Comparison of ENCODE assay signal across 9 cellular contexts in the genomic region with DNA sequence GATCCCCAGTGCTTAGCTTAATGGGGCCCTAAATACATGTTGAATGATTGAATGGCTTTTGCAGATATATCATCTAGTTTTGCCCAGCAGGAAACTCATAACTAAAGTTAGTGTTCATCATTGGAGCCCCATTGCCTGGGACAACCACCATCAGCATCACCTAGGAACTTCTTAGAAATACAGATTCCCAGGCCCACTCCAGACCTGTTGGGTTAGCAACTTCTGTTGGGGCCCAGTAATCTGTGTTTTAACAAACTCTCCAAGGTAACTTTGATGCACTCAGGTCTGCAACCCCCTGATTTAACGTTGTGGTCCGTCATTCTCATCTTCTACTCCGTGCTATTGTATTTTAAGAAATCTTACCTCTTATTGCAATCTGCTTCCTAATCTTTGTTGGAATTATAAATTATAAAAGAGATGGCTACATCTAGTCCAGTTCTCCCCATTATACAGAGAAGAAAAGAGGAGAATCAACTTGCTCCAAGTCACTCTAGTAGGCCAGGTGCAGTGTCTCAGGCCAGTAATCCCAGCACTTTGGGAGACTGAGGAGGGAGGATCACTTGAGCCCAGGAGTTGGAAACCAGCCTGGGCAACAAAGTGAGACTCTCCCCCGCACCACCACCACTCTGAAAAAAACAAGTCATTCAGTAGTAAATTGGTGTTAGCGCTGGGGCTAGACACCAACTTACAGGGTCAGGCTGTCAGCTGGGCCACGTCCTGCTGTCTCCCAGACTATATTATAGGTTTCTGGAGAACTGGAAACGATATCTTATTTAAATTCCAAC. TPM values are rescaled to one million over a fixed set of nuclear protein-coding genes. Genes with fewer than 3 reads are reported as not detected.
DNase-seq lines count a peak whose midpoint lies in the region; ATAC-seq and TF ChIP-seq lines count a peak whose summit lies in the region.
"Had no signal": no experiment of that assay in that cellular context is flagged by ENCODE, and none has a peak within 500 bp of the region (broad histone marks: within the 10 kb centered on the region; RNA-seq: fewer than 3 reads in every experiment).

No MANE protein-coding gene starts in this region.

- H3K27ac Mint-ChIP-seq in GM23338, result no peak overlapping the region
- no peak overlapping the region for H3K27ac Mint-ChIP-seq in T-cell

- H3K4me3 Mint-ChIP-seq in GM23338, result peak overlapping the region; percentile 79
- H3K4me3 Mint-ChIP-seq in T-cell, result peak overlapping the region; percentile 79 to 87 (median 81)

- H2AFZ ChIP-seq in GM23338, result no peak overlapping the region
- H2AFZ ChIP-seq in hepatocyte, result no peak overlapping the region

- peaks cover 50% of the 10 kb centered on the region for H3K27me3 Mint-ChIP-seq in GM23338 (ENCODE audit: insufficient read depth, low read depth, poor library complexity)
- peaks cover 2 to 4% of the 10 kb centered on the region in 2 donors for H3K27me3 Mint-ChIP-seq in T-cell

- DNase-seq in GM23338 (ENCODE audit: low spot score), result peak; percentile 60
- DNase-seq in T-cell, result peak in 1 of 34 experiments; percentile 4
- DNase-seq in hepatocyte (ENCODE audit: low spot score), result no peak
- DNase-seq in DMS79 treated with DMSO at 0.1 percent for 48 hours (lab: John Stamatoyannopoulos, UW), result no peak
- DNase-seq: NCI-H1417 treated with DMSO at 0.1 percent for 48 hours had no signal

- POLR2A ChIA-PET in T-cell (lab: Charles Lee), result no interaction called here

- no peak overlapping the region for H3K27ac ChIP-seq in GM23338 (ENCODE audit: low read depth)
- H3K27ac ChIP-seq in hepatocyte, result no peak overlapping the region

- H3K4me3 ChIP-seq in GM23338 (peak overlapping the region; percentile 88), hepatocyte (no peak overlapping the region), skeletal muscle satellite cell (ENCODE audit: low read length) (no peak overlapping the region)

- peaks cover 48% of the 10 kb centered on the region for H3K79me2 ChIP-seq in GM23338 (replicated peaks; ENCODE audit: insufficient read depth)
- peaks cover 100% of the 10 kb centered on the region for H3K79me2 ChIP-seq in hepatocyte

- H3K9me2 ChIP-seq in GM23338 (ENCODE audit: insufficient read depth) (no peaks in the 10 kb centered on the region), hepatocyte (replicated peaks; ENCODE audit: insufficient read depth) (no peaks in the 10 kb centered on the region)

- no peak overlapping the region for H3K9ac ChIP-seq in skeletal muscle satellite cell (ENCODE audit: low read depth, low read length)

- H3K4me1 Mint-ChIP-seq in GM23338 (peaks cover 77% of the 10 kb centered on the region), T-cell (peaks cover 23 to 33% (median 30%) of the 10 kb centered on the region in 3 donors)

- H3K9me3 ChIP-seq in hepatocyte (ENCODE audit: low read depth) (no peaks in the 10 kb centered on the region), skeletal muscle satellite cell (replicated peaks; ENCODE audit: low read length) (no peaks in the 10 kb centered on the region)

- H3K36me3 ChIP-seq in GM23338 (ENCODE audit: insufficient read depth) (no peaks in the 10 kb centered on the region; the same call in 1 of the 2 replicates), hepatocyte (replicated peaks; ENCODE audit: insufficient read depth, low read depth) (no peaks in the 10 kb centered on the region), skeletal muscle satellite cell (ENCODE audit: insufficient read depth, low read length) (no peaks in the 10 kb centered on the region)

- CTCF ChIA-PET in T-cell (lab: Charles Lee), result no interaction called here

- ATAC-seq in GM23338 (no peak), T-cell (replicated peaks in 1 of 4) (no peak), HG02571 (IDR thresholded peaks at IDR 0.05; ENCODE audit: unreplicated experiment) (no peak), GM18858 (IDR thresholded peaks at IDR 0.05; ENCODE audit: unreplicated experiment) (no peak), GM21723 (IDR thresholded peaks at IDR 0.05; ENCODE audit: unreplicated experiment) (no peak)

- H4K20me1 ChIP-seq in GM23338 (replicated peaks; ENCODE audit: insufficient read depth) (peaks cover 29% of the 10 kb centered on the region; the same call in 1 of the 2 replicates), hepatocyte (ENCODE audit: insufficient read depth, poor library complexity, severe bottlenecking) (peaks cover 95% of the 10 kb centered on the region)

- WGBS in hepatocyte (ENCODE audit: low lambda C conversion rate, missing lambda C conversion rate), result 74% methylated on average over 7 of the region's 7 CpGs

- no peaks in the 10 kb centered on the region; the same call in 2 of the 3 replicates for H3K9me3 Mint-ChIP-seq in GM23338
- H3K9me3 Mint-ChIP-seq in T-cell, result no peaks in the 10 kb centered on the region

- H3K4me1 ChIP-seq in GM23338 (ENCODE audit: insufficient read depth) (peaks cover 79% of the 10 kb centered on the region), hepatocyte (ENCODE audit: insufficient read depth) (peaks cover 49% of the 10 kb centered on the region), skeletal muscle satellite cell (ENCODE audit: control insufficient read depth, insufficient read depth, low read length) (no peaks in the 10 kb centered on the region)

- TF ChIP-seq CTCF in GM23338 (conservative IDR thresholded peaks at IDR 0.05; ENCODE audit: low read depth in 2 of 2) (no peak), hepatocyte (IDR thresholded peaks at IDR 0.05; ENCODE audit: poor library complexity) (no peak)

- H3F3A ChIP-seq in GM23338 (replicated peaks; ENCODE audit: low read depth), result peaks cover 33% of the 10 kb centered on the region

- H3K4me2 ChIP-seq in GM23338 (peak overlapping the region; percentile 86), hepatocyte (peak overlapping the region; percentile 68), skeletal muscle satellite cell (ENCODE audit: low read length) (peak overlapping the region; percentile 54)

- H3K27me3 ChIP-seq in GM23338 (ENCODE audit: insufficient read depth) (peaks cover 49% of the 10 kb centered on the region), hepatocyte (no peaks in the 10 kb centered on the region), skeletal muscle satellite cell (ENCODE audit: control insufficient read depth, insufficient read depth, low read length) (no peaks in the 10 kb centered on the region)

- H3K36me3 Mint-ChIP-seq in GM23338 (ENCODE audit: low read depth) (peaks cover 5% of the 10 kb centered on the region), T-cell (peaks cover 3% of the 10 kb centered on the region)

RNA-seq across cellular contexts. Expression of gene FOXP4, which starts 13.7 kb away (rescaled TPM):
- total RNA-seq in GM23338 (2014; rRNA removed; shearing (Covaris generic)), result 9.7 and 13.5 TPM in 2 replicates
- polyA plus RNA-seq in GM23338 (2016; fragmentation: Nextera tagmentation; extraction: Ambion mirVana) (5.1 and 6.3 TPM in 2 replicates), hepatocyte (79.9 and 87.8 TPM in 2 replicates)
- total RNA-seq in T-cell (10 to 100 TPM in 1 of 5 donors, 1 to 10 TPM in 4; 4.6 to 10.1 (median 9.5) TPM), hepatocyte (18.0 and 24.3 TPM in 2 replicates)
- 3.5 TPM in 2 replicates for total RNA-seq in skeletal muscle satellite cell (2012; rRNA removed)
